Comparison of ENCODE assay signal across 17 cellular contexts in genomic region chr19:16486476-16486875, GRCh38. TPM values are rescaled to one million over a fixed set of nuclear protein-coding genes. Genes with fewer than 3 reads are reported as not detected.
DNase-seq lines count a peak whose midpoint lies in the region; ATAC-seq, FAIRE-seq and TF ChIP-seq lines count a peak whose summit lies in the region.
"Not testable (repeated sequence)": the region's sequence is repeated elsewhere in the genome, so short reads cannot be mapped to it uniquely, and the experiment has no call there.
"Had no signal": no experiment of that assay in that cellular context is flagged by ENCODE, and none has a peak within 500 bp of the region (broad histone marks: within the 10 kb centered on the region; RNA-seq: fewer than 3 reads in every experiment).

No MANE protein-coding gene starts in this region.

- not testable (repeated sequence) for H2AK5ac ChIP-seq in trophoblast cell (ENCODE audit: low read length)

- H2BK5ac ChIP-seq in trophoblast cell (ENCODE audit: low read depth, low read length, poor library complexity): not testable (repeated sequence)

- H2BK12ac ChIP-seq in trophoblast cell (ENCODE audit: low read length): not testable (repeated sequence)

- not testable (repeated sequence) for H4K20me1 ChIP-seq in K562 (replicated peaks; ENCODE audit: control insufficient read depth, insufficient read depth, low read length)

- not testable (repeated sequence) for FAIRE-seq in K562 (lab: Jason Lieb, UNC)

- H3K36me3 ChIP-seq in HAP-1 (replicated peaks); K562 (ENCODE audit: control insufficient read depth, insufficient read depth, low read length); trophoblast cell (ENCODE audit: control insufficient read depth in 1 of 2, insufficient read depth in 2 of 2, low read length in 2 of 2): not testable (repeated sequence)

- not testable (repeated sequence) for H3K4me1 ChIP-seq in HAP-1; K562 (replicated peaks in 1 of 2; ENCODE audit: control insufficient read depth in 2 of 2, insufficient read depth in 2 of 2, low read length in 2 of 2); trophoblast cell (ENCODE audit: control insufficient read depth in 1 of 2, insufficient read depth in 2 of 2, low read length in 2 of 2)

- H3K14ac ChIP-seq in trophoblast cell (ENCODE audit: low read length): not testable (repeated sequence)

- H4K8ac ChIP-seq in trophoblast cell (ENCODE audit: low read depth, low read length): not testable (repeated sequence)

- not testable (repeated sequence) for H2AFZ ChIP-seq in K562 (ENCODE audit: low read depth, low read length); trophoblast cell (ENCODE audit: insufficient read depth, low read length, poor library complexity)

- not testable (repeated sequence) for H3K9me1 ChIP-seq in K562 (ENCODE audit: control insufficient read depth, insufficient read depth, low read length)

- CTCF ChIA-PET in K562 (lab: Yijun Ruan, JAX; ENCODE audit: low intra/inter-chr PET ratio): not testable (repeated sequence)

- H2BK120ac ChIP-seq in trophoblast cell (ENCODE audit: insufficient read depth, low read length, poor library complexity): not testable (repeated sequence)

- not testable (repeated sequence) for H4K12ac ChIP-seq in trophoblast cell (ENCODE audit: low read depth, low read length)

- peak; percentile 59 for ATAC-seq in K562

- POLR2A ChIA-PET in K562 (lab: Yijun Ruan, JAX): interaction anchor here (1.1 kb wide), 2 partner anchors 10 to 41 kb away, joined by 3 to 4 read pairs; partner anchors contain the start of genes C19orf44 and CALR3

- H3K27me3 ChIP-seq in HAP-1 (ENCODE audit: low read depth); K562 (ENCODE audit: control insufficient read depth in 2 of 2, insufficient read depth in 2 of 2, low read length in 2 of 2); trophoblast cell (ENCODE audit: insufficient read depth, low read length): not testable (repeated sequence)

- not testable (repeated sequence) for TF ChIP-seq POLR2A in K562 (conservative IDR thresholded peaks at IDR 0.05)

- not testable (repeated sequence) for H3K79me2 ChIP-seq in K562 (ENCODE audit: control insufficient read depth, insufficient read depth, low read length); trophoblast cell (ENCODE audit: control insufficient read depth, insufficient read depth, low read length, poor library complexity)

- H3K23ac ChIP-seq in trophoblast cell (ENCODE audit: low read length): not testable (repeated sequence)

- not testable (repeated sequence) for BruUV-seq in K562 (replicated peaks; lab: Mats Ljungman, UMichigan)

- 9% methylated on average over 4 of the region's 4 CpGs for WGBS in K562 (ENCODE audit: insufficient coverage, low coverage, missing lambda C conversion rate)
- WGBS in trophoblast cell (ENCODE audit: extremely low coverage, insufficient coverage, insufficient read length): no CpG with 5 or more reads among the region's 4 CpGs

- not testable (repeated sequence) for H3K9ac ChIP-seq in K562 (ENCODE audit: insufficient read depth in 1 of 2, low read depth in 2 of 2, low read length in 2 of 2); trophoblast cell (ENCODE audit: low read length)

- H3K4me2 ChIP-seq in K562 (ENCODE audit: insufficient read depth, low read length); trophoblast cell (ENCODE audit: low read length): not testable (repeated sequence)

- not testable (repeated sequence) for H3K79me1 ChIP-seq in trophoblast cell (ENCODE audit: low read length)

- peak; percentile 27 for DNase-seq in Caki2 (ENCODE audit: low read depth)
- DNase-seq in HAP-1 (ENCODE audit: low spot score in 2 of 2): peak; percentile 30 to 41
- peak; percentile 17 for DNase-seq in MV-4-11 (lab: John Stamatoyannopoulos, UW)
- peak; percentile 84 to 91 for DNase-seq in NCI-H526 (lab: John Stamatoyannopoulos, UW)
- peak; percentile 15 for DNase-seq in RPMI7951 (ENCODE audit: low read depth)
- DNase-seq in K562 (ENCODE audit: extremely low read depth in 1 of 4, low spot score in 3 of 4): not testable (repeated sequence)
- DNase-seq in iris pigment epithelial cell (ENCODE audit: low read depth): peak; percentile 13
- DNase-seq in trophoblast cell: peak; percentile 48 to 83

- TF ChIP-seq EP300 in K562 (IDR thresholded peaks at IDR 0.05; ENCODE audit: low read length): not testable (repeated sequence)

- in situ Hi-C loops in Caki2 (cut with HindIII; ENCODE audit: low pct_unique_long_range_greater_than_20kb, low sequenced_read_pairs); HAP-1 (cut with MboI; ENCODE audit: low sequenced_read_pairs); K562 (cut with MboI): not testable (repeated sequence)

- H3K9me3 ChIP-seq in HAP-1; K562 (replicated peaks; ENCODE audit: control insufficient read depth, insufficient read depth, low read depth, low read length); trophoblast cell (ENCODE audit: insufficient read depth, low read depth, low read length): not testable (repeated sequence)

- not testable (repeated sequence) for H3K27ac ChIP-seq in K562 (ENCODE audit: extremely low read depth, low read depth, low read length); trophoblast cell (ENCODE audit: low read depth, low read length)

- H3K4me3 ChIP-seq in HAP-1; K562; trophoblast cell (ENCODE audit: low read depth, low read length): not testable (repeated sequence)

- intact Hi-C loops in K562 (cut with micrococcal nuclease): not testable (repeated sequence)

- TF ChIP-seq CTCF in K562 (IDR thresholded peaks at IDR 0.05 in 2 of 3, conservative IDR thresholded peaks at IDR 0.05 in 1 of 3; ENCODE audit: insufficient read depth in 2 of 3, low read depth in 1 of 3, low read length in 3 of 3): not testable (repeated sequence)

- not testable (repeated sequence) for H3K4ac ChIP-seq in trophoblast cell (ENCODE audit: low read depth, low read length)

- not testable (repeated sequence) for H4K91ac ChIP-seq in trophoblast cell (ENCODE audit: low read depth, low read length)

- TF ChIP-seq RAD21 in K562 (CRISPR knock-in tag; conservative IDR thresholded peaks at IDR 0.05 in 1 of 2, IDR thresholded peaks at IDR 0.05 in 1 of 2): not testable (repeated sequence)

- not testable (repeated sequence) for H3K18ac ChIP-seq in trophoblast cell (ENCODE audit: low read length)

RNA-seq across cellular contexts. Expression of gene CALR3, which starts 9.5 kb away (rescaled TPM):
- total RNA-seq in Caki2 (2014; rRNA removed; shearing (Covaris generic); ENCODE audit: low replicate concordance): not detected in 2 replicates
- total RNA-seq in RPMI7951 (2014; rRNA removed; shearing (Covaris generic)): not detected in 2 replicates
- total RNA-seq in K562 (2011; cell fraction: chromatin; rRNA removed; ENCODE audit: low replicate concordance): not detected in 2 replicates
- not detected in 2 replicates for total RNA-seq in K562 (2011; cell fraction: nucleolus; rRNA removed)
- not detected in 2 replicates for total RNA-seq in K562 (2011; cell fraction: nucleoplasm; rRNA removed)
- total RNA-seq in K562 (2014; rRNA removed): 0.41 TPM in 1 of 2 replicates, not detected in the other
- 0.18 and 0.19 TPM in 2 replicates for total RNA-seq in K562 (2014; rRNA removed; fragmentation: Illumina TruSeq; extraction: Trizol)
- not detected in 2 replicates for total RNA-seq in K562 (2015; rRNA removed; fragmentation: Illumina TruSeq; extraction: Trizol)
- not detected in 2 replicates for total RNA-seq in K562 (2021)
- 0.15 TPM in 1 of 2 replicates, not detected in the other for polyA plus RNA-seq in K562 (2011; rRNA removed)
- not detected in 2 replicates for polyA plus RNA-seq in K562 (2011; cell fraction: cytosol; rRNA removed)
- not detected in 2 replicates for polyA plus RNA-seq in K562 (2011; cell fraction: nucleus; rRNA removed)
- 0.07 TPM in 1 of 2 replicates, not detected in the other for polyA plus RNA-seq in K562 (2012)
- polyA plus RNA-seq in K562 (2014; fragmentation: Illumina TruSeq; extraction: Trizol): not detected in 2 replicates
- under 1 TPM; 0.22 to 0.24 TPM for polyA plus RNA-seq in K562 (2014; fragmentation: Nextera tagmentation; extraction: Ambion mirVana)
- not detected in 2 replicates for polyA plus RNA-seq in K562 (2014; rRNA removed)
- polyA minus RNA-seq in K562 (2011; rRNA and poly(A)+ RNA removed): 0.24 TPM in 1 of 2 replicates, not detected in the other
- not detected in 2 replicates for polyA minus RNA-seq in K562 (2011; cell fraction: cytosol; rRNA and poly(A)+ RNA removed)
- polyA minus RNA-seq in K562 (2011; cell fraction: nucleus; rRNA and poly(A)+ RNA removed): not detected in 2 replicates
- polyA plus RNA-seq in trophoblast cell (2013): 0.12 and 0.25 TPM in 2 replicates
- total RNA-seq: A673; CD4-positive, alpha-beta memory T cell; Daoy; GM23248; HFFc6; HT1080 had no signal
- polyA plus RNA-seq: AG04450; CD14-positive monocyte; CD4-positive, alpha-beta memory T cell; GM23248; IgD-negative memory B cell had no signal

RNA-seq across cellular contexts. Expression of gene C19orf44, which starts 9.7 kb away (rescaled TPM):
- total RNA-seq in Caki2 (2014; rRNA removed; shearing (Covaris generic); ENCODE audit: low replicate concordance): 9.7 and 23.3 TPM in 2 replicates
- 4.5 and 10.0 TPM in 2 replicates for total RNA-seq in RPMI7951 (2014; rRNA removed; shearing (Covaris generic))
- total RNA-seq in K562 (2011; cell fraction: chromatin; rRNA removed; ENCODE audit: low replicate concordance): 21.2 and 28.6 TPM in 2 replicates
- 10.8 and 13.3 TPM in 2 replicates for total RNA-seq in K562 (2011; cell fraction: nucleolus; rRNA removed)
- total RNA-seq in K562 (2011; cell fraction: nucleoplasm; rRNA removed): 10.6 and 15.0 TPM in 2 replicates
- 2.2 and 4.1 TPM in 2 replicates for total RNA-seq in K562 (2014; rRNA removed)
- 3.5 and 4.2 TPM in 2 replicates for total RNA-seq in K562 (2014; rRNA removed; fragmentation: Illumina TruSeq; extraction: Trizol)
- 3.5 and 3.8 TPM in 2 replicates for total RNA-seq in K562 (2015; rRNA removed; fragmentation: Illumina TruSeq; extraction: Trizol)
- total RNA-seq in K562 (2021): 4.7 and 6.6 TPM in 2 replicates
- 2.8 TPM in 2 replicates for polyA plus RNA-seq in K562 (2011; rRNA removed)
- 1.9 and 3.4 TPM in 2 replicates for polyA plus RNA-seq in K562 (2011; cell fraction: cytosol; rRNA removed)
- 5.4 and 11.4 TPM in 2 replicates for polyA plus RNA-seq in K562 (2011; cell fraction: nucleus; rRNA removed)
- 3.7 and 4.9 TPM in 2 replicates for polyA plus RNA-seq in K562 (2012)
- 4.7 and 7.7 TPM in 2 replicates for polyA plus RNA-seq in K562 (2014; fragmentation: Illumina TruSeq; extraction: Trizol)
- under 1 TPM; 0.41 to 0.51 TPM for polyA plus RNA-seq in K562 (2014; fragmentation: Nextera tagmentation; extraction: Ambion mirVana)
- 4.3 and 5.2 TPM in 2 replicates for polyA plus RNA-seq in K562 (2014; rRNA removed)
- polyA minus RNA-seq in K562 (2011; rRNA and poly(A)+ RNA removed): 1.9 and 2.1 TPM in 2 replicates
- 2.7 and 4.2 TPM in 2 replicates for polyA minus RNA-seq in K562 (2011; cell fraction: cytosol; rRNA and poly(A)+ RNA removed)
- 4.4 and 5.7 TPM in 2 replicates for polyA minus RNA-seq in K562 (2011; cell fraction: nucleus; rRNA and poly(A)+ RNA removed)
- 2.6 and 2.7 TPM in 2 replicates for polyA plus RNA-seq in trophoblast cell (2013)

RNA-seq across cellular contexts. Expression of gene EPS15L1, which starts 14.7 kb away (rescaled TPM):
- total RNA-seq in Caki2 (2014; rRNA removed; shearing (Covaris generic); ENCODE audit: low replicate concordance): 31.1 and 33.9 TPM in 2 replicates
- 3.8 and 5.2 TPM in 2 replicates for total RNA-seq in RPMI7951 (2014; rRNA removed; shearing (Covaris generic))
- total RNA-seq in K562 (2011; cell fraction: chromatin; rRNA removed; ENCODE audit: low replicate concordance): 81.9 and 116 TPM in 2 replicates
- total RNA-seq in K562 (2011; cell fraction: nucleolus; rRNA removed): 54.3 and 56.0 TPM in 2 replicates
- 55.7 and 62.1 TPM in 2 replicates for total RNA-seq in K562 (2011; cell fraction: nucleoplasm; rRNA removed)
- total RNA-seq in K562 (2014; rRNA removed): 11.0 and 13.5 TPM in 2 replicates
- total RNA-seq in K562 (2014; rRNA removed; fragmentation: Illumina TruSeq; extraction: Trizol): 12.2 and 12.3 TPM in 2 replicates
- 14.7 and 15.9 TPM in 2 replicates for total RNA-seq in K562 (2015; rRNA removed; fragmentation: Illumina TruSeq; extraction: Trizol)
- 37.1 and 38.1 TPM in 2 replicates for total RNA-seq in K562 (2021)
- 7.4 and 16.2 TPM in 2 replicates for polyA plus RNA-seq in K562 (2011; rRNA removed)
- polyA plus RNA-seq in K562 (2011; cell fraction: cytosol; rRNA removed): 9.5 and 11.2 TPM in 2 replicates
- 18.8 and 20.5 TPM in 2 replicates for polyA plus RNA-seq in K562 (2011; cell fraction: nucleus; rRNA removed)
- 31.3 and 33.6 TPM in 2 replicates for polyA plus RNA-seq in K562 (2012)
- 25.1 and 28.4 TPM in 2 replicates for polyA plus RNA-seq in K562 (2014; fragmentation: Illumina TruSeq; extraction: Trizol)
- polyA plus RNA-seq in K562 (2014; fragmentation: Nextera tagmentation; extraction: Ambion mirVana): 1 to 10 TPM; 4.7 TPM
- polyA plus RNA-seq in K562 (2014; rRNA removed): 15.6 and 18.7 TPM in 2 replicates
- polyA minus RNA-seq in K562 (2011; rRNA and poly(A)+ RNA removed): 15.2 and 18.3 TPM in 2 replicates
- polyA minus RNA-seq in K562 (2011; cell fraction: cytosol; rRNA and poly(A)+ RNA removed): 13.2 and 27.3 TPM in 2 replicates
- 17.1 and 27.9 TPM in 2 replicates for polyA minus RNA-seq in K562 (2011; cell fraction: nucleus; rRNA and poly(A)+ RNA removed)
- polyA plus RNA-seq in trophoblast cell (2013): 18.1 and 19.9 TPM in 2 replicates

RNA-seq across cellular contexts. Expression of gene CHERP, which starts 55.8 kb away (rescaled TPM):
- 1.3 and 2.6 TPM in 2 replicates for total RNA-seq in Caki2 (2014; rRNA removed; shearing (Covaris generic); ENCODE audit: low replicate concordance)
- total RNA-seq in RPMI7951 (2014; rRNA removed; shearing (Covaris generic)): 3.1 TPM in 2 replicates
- 69.6 and 152 TPM in 2 replicates for total RNA-seq in K562 (2011; cell fraction: chromatin; rRNA removed; ENCODE audit: low replicate concordance)
- 74.1 and 82.9 TPM in 2 replicates for total RNA-seq in K562 (2011; cell fraction: nucleolus; rRNA removed)
- 82.4 and 95.0 TPM in 2 replicates for total RNA-seq in K562 (2011; cell fraction: nucleoplasm; rRNA removed)
- total RNA-seq in K562 (2014; rRNA removed): 7.8 and 9.6 TPM in 2 replicates
- total RNA-seq in K562 (2014; rRNA removed; fragmentation: Illumina TruSeq; extraction: Trizol): 4.5 and 6.9 TPM in 2 replicates
- total RNA-seq in K562 (2015; rRNA removed; fragmentation: Illumina TruSeq; extraction: Trizol): 10.1 and 10.8 TPM in 2 replicates
- total RNA-seq in K562 (2021): 76.7 and 85.1 TPM in 2 replicates
- polyA plus RNA-seq in K562 (2011; rRNA removed): 4.9 and 9.0 TPM in 2 replicates
- 5.3 and 7.6 TPM in 2 replicates for polyA plus RNA-seq in K562 (2011; cell fraction: cytosol; rRNA removed)
- 47.7 and 60.8 TPM in 2 replicates for polyA plus RNA-seq in K562 (2011; cell fraction: nucleus; rRNA removed)
- 37.7 and 48.9 TPM in 2 replicates for polyA plus RNA-seq in K562 (2012)
- 26.3 and 41.8 TPM in 2 replicates for polyA plus RNA-seq in K562 (2014; fragmentation: Illumina TruSeq; extraction: Trizol)
- polyA plus RNA-seq in K562 (2014; fragmentation: Nextera tagmentation; extraction: Ambion mirVana): under 1 TPM; 0.60 to 0.75 TPM
- 34.3 and 36.7 TPM in 2 replicates for polyA plus RNA-seq in K562 (2014; rRNA removed)
- polyA minus RNA-seq in K562 (2011; rRNA and poly(A)+ RNA removed): 4.3 and 4.9 TPM in 2 replicates
- 24.6 and 35.2 TPM in 2 replicates for polyA minus RNA-seq in K562 (2011; cell fraction: cytosol; rRNA and poly(A)+ RNA removed)
- polyA minus RNA-seq in K562 (2011; cell fraction: nucleus; rRNA and poly(A)+ RNA removed): 23.3 and 23.4 TPM in 2 replicates
- 48.8 and 49.6 TPM in 2 replicates for polyA plus RNA-seq in trophoblast cell (2013)
